23 cellular contexts compared by ENCODE assay signal in the genomic region with DNA sequence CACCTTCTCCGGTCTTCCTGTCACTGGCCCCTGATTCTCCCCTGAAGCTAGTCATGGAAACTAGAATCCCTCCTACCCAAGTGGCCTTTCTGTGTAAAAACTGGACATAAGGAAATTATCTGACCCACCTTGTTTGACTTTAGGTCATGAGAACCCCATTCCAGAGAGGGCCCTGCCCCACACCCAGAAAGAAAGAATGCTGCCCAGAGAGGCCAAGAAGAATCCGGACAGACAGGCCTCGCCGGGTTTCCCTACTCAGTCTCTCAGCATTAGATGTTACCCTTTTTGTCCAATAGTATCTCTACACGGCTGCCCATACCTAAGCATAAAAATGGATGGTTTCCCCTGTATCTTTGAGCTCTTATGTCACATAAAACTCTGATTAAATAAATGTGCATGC.
"Had no signal": no experiment of that assay in that cellular context is flagged by ENCODE, and none has a peak within 500 bp of the region (broad histone marks: within the 10 kb centered on the region; RNA-seq: fewer than 3 reads in every experiment).

No MANE protein-coding gene starts in this region.

- H3K4me1 ChIP-seq: ascending aorta had no signal

- H3K36me3 ChIP-seq: ascending aorta had no signal

- H3K9me3 ChIP-seq: ascending aorta, body of pancreas had no signal

- H3K27ac ChIP-seq: ascending aorta, body of pancreas, SK-N-MC had no signal

- DNase-seq: activated CD4-positive, alpha-beta T cell treated with anti-CD3 and anti-CD28 coated beads for 48 hours; activated CD4-positive, alpha-beta T cell treated with anti-CD3 and anti-CD28 coated beads, Interleukin-2, amount 50 U/mL, for 4 hours; activated CD4-positive, CD25-positive, alpha-beta regulatory T cell treated with anti-CD3 and anti-CD28 coated beads, Interleukin-2, amount 50 U/mL, for 72 hours; activated CD8-positive, alpha-beta memory T cell treated with anti-CD3 and anti-CD28 coated beads, Interleukin-2, amount 50 U/mL, for 48 hours; activated CD8-positive, alpha-beta T cell treated with anti-CD3 and anti-CD28 coated beads, Interleukin-2, amount 10 ng/mL, durations not matched to agents 7 days and 5 days; activated effector memory CD4-positive, alpha-beta T cell treated with Interleukin-2 at 50 U/mL for 16 hours; activated naive CD4-positive, alpha-beta T cell; activated T-cell treated with anti-CD3 and anti-CD28 coated beads, Interleukin-2, amount 50 U/mL, for 1 hour; amniotic stem cell; body of pancreas; KG1; NCI-H146; NCI-H187 treated with DMSO at 0.1 percent for 48 hours; NCI-H2107; NCI-H345; NCI-H510A; RPMI8226; T-helper 1 cell had no signal

- H3K4me3 ChIP-seq: ascending aorta, body of pancreas, SK-N-MC had no signal

- H3K27me3 ChIP-seq: ascending aorta, body of pancreas had no signal

- ATAC-seq: activated CD8-positive, alpha-beta T cell treated with anti-CD3 and anti-CD28 coated beads, Interleukin-2, amount 10 ng/mL, durations not matched to agents 7 days and 5 days; body of pancreas; Panc1; Right ventricle myocardium inferior; WTC11 had no signal
